In genomic region chr16:74503412-74503811, GRCh38 we compare ENCODE assay signal across 19 cellular contexts.
DNase-seq lines count a peak whose midpoint lies in the region; ATAC-seq and TF ChIP-seq lines count a peak whose summit lies in the region.
"Had no signal": no experiment of that assay in that cellular context is flagged by ENCODE, and none has a peak within 500 bp of the region (broad histone marks: within the 10 kb centered on the region; RNA-seq: fewer than 3 reads in every experiment).

No MANE protein-coding gene starts in this region.

- H2BK5ac ChIP-seq in mesenchymal stem cell (ENCODE audit: low read depth, low read length, poor library complexity, severe bottlenecking): no peak overlapping the region

- no peak overlapping the region for H3K18ac ChIP-seq in mesenchymal stem cell (ENCODE audit: low read depth in 1 of 2, low read length in 2 of 2)

- H3K36me3 Mint-ChIP-seq in activated CD8-positive, alpha-beta T cell treated with anti-CD3 and anti-CD28 coated beads for 36 hours (ENCODE audit: low read depth): peaks cover 27% of the 10 kb centered on the region
- peaks cover 28% of the 10 kb centered on the region for H3K36me3 Mint-ChIP-seq in activated CD8-positive, alpha-beta T cell treated with anti-CD3 and anti-CD28 coated beads, Interleukin-2, amount 10 ng/mL, durations not matched to agents 7 days and 5 days (ENCODE audit: low read depth)
- H3K36me3 Mint-ChIP-seq in CD4-positive, CD25-positive, alpha-beta regulatory T cell: peaks cover 23% of the 10 kb centered on the region
- peaks cover 2% of the 10 kb centered on the region for H3K36me3 Mint-ChIP-seq in T-helper 17 cell (ENCODE audit: low read depth)

- WGBS in mesenchymal stem cell: 93% methylated on average over 5 of the region's 7 CpGs

- no peak overlapping the region for H3K27ac ChIP-seq in CD4-positive, CD25-positive, alpha-beta regulatory T cell (ENCODE audit: insufficient read depth, low read length, poor library complexity, severe bottlenecking)
- H3K27ac ChIP-seq in mesenchymal stem cell (ENCODE audit: low read length, poor library complexity, severe bottlenecking) (peak overlapping the region; percentile 32), left ventricle myocardium inferior (replicated peaks) (no peak overlapping the region)
- H3K27ac ChIP-seq: RWPE1 had no signal

- H2BK15ac ChIP-seq in mesenchymal stem cell (ENCODE audit: low read depth, poor library complexity, severe bottlenecking): no peak overlapping the region

- H3K27ac Mint-ChIP-seq in activated CD8-positive, alpha-beta T cell treated with anti-CD3 and anti-CD28 coated beads for 36 hours: peak overlapping the region; percentile 2
- H3K27ac Mint-ChIP-seq in activated CD8-positive, alpha-beta T cell treated with anti-CD3 and anti-CD28 coated beads, Interleukin-2, amount 10 ng/mL, durations not matched to agents 7 days and 5 days: no peak overlapping the region
- H3K27ac Mint-ChIP-seq in CD4-positive, CD25-positive, alpha-beta regulatory T cell: peak overlapping the region in 2 of 3 donors; percentile 29 to 56
- peak overlapping the region; percentile 29 for H3K27ac Mint-ChIP-seq in T-helper 17 cell
- H3K27ac Mint-ChIP-seq: CD4-positive, alpha-beta memory T cell had no signal

- no peaks in the 10 kb centered on the region for H3K27me3 Mint-ChIP-seq in activated CD8-positive, alpha-beta T cell treated with anti-CD3 and anti-CD28 coated beads for 36 hours
- H3K27me3 Mint-ChIP-seq in activated CD8-positive, alpha-beta T cell treated with anti-CD3 and anti-CD28 coated beads, Interleukin-2, amount 10 ng/mL, durations not matched to agents 7 days and 5 days (ENCODE audit: low read depth): no peaks in the 10 kb centered on the region
- peaks cover 4% of the 10 kb centered on the region for H3K27me3 Mint-ChIP-seq in CD4-positive, CD25-positive, alpha-beta regulatory T cell
- H3K27me3 Mint-ChIP-seq in T-helper 17 cell: no peaks in the 10 kb centered on the region
- H3K27me3 Mint-ChIP-seq: CD4-positive, alpha-beta memory T cell had no signal

- peaks cover 10% of the 10 kb centered on the region for H3K79me1 ChIP-seq in mesenchymal stem cell (replicated peaks; ENCODE audit: low read length, poor library complexity, severe bottlenecking)

- intact Hi-C loops in activated CD8-positive, alpha-beta T cell treated with anti-CD3 and anti-CD28 coated beads for 36 hours (cut with micrococcal nuclease): loop anchor here (10.0 kb wide), 1 partner anchor 101 kb away; the partner anchor contains the start of gene GLG1
- intact Hi-C loops in left ventricle myocardium inferior (cut with micrococcal nuclease): no loop called here

- no peak overlapping the region for H3K4me3 Mint-ChIP-seq in activated CD8-positive, alpha-beta T cell treated with anti-CD3 and anti-CD28 coated beads for 36 hours
- H3K4me3 Mint-ChIP-seq in activated CD8-positive, alpha-beta T cell treated with anti-CD3 and anti-CD28 coated beads, Interleukin-2, amount 10 ng/mL, durations not matched to agents 7 days and 5 days: no peak overlapping the region
- H3K4me3 Mint-ChIP-seq in CD4-positive, CD25-positive, alpha-beta regulatory T cell: no peak overlapping the region
- no peak overlapping the region for H3K4me3 Mint-ChIP-seq in T-helper 17 cell
- H3K4me3 Mint-ChIP-seq: CD4-positive, alpha-beta memory T cell had no signal

- DNase-seq in activated CD8-positive, alpha-beta T cell treated with anti-CD3 and anti-CD28 coated beads for 36 hours: no peak
- DNase-seq in activated CD8-positive, alpha-beta T cell treated with anti-CD3 and anti-CD28 coated beads, Interleukin-2, amount 10 ng/mL, durations not matched to agents 7 days and 5 days: no peak
- no peak for DNase-seq in CD4-positive, CD25-positive, alpha-beta regulatory T cell
- no peak for DNase-seq in T-helper 17 cell
- DNase-seq in mesenchymal stem cell: no peak
- DNase-seq in NCI-H2081 treated with DMSO at 0.1 percent for 48 hours (lab: John Stamatoyannopoulos, UW): no peak
- DNase-seq in left ventricle myocardium inferior: no peak
- DNase-seq: 8988T; BE2C; CD4-positive, alpha-beta memory T cell; DMS53; NCI-H1105 treated with DMSO at 0.1 percent for 48 hours; NCI-H1694; NCI-H748 treated with DMSO at 0.1 percent for 48 hours; PC-3; SIG-M5 had no signal

- no peaks in the 10 kb centered on the region for H3K27me3 ChIP-seq in CD4-positive, CD25-positive, alpha-beta regulatory T cell (ENCODE audit: control insufficient read depth, insufficient read depth, low read length)
- H3K27me3 ChIP-seq in mesenchymal stem cell (ENCODE audit: control insufficient read depth in 1 of 2, insufficient read depth in 1 of 2, low read length in 2 of 2) (no peaks in the 10 kb centered on the region), left ventricle myocardium inferior (ENCODE audit: low read depth) (no peaks in the 10 kb centered on the region)
- H3K27me3 ChIP-seq: BE2C had no signal

- H3K9me3 Mint-ChIP-seq in activated CD8-positive, alpha-beta T cell treated with anti-CD3 and anti-CD28 coated beads for 36 hours: no peaks in the 10 kb centered on the region
- H3K9me3 Mint-ChIP-seq in activated CD8-positive, alpha-beta T cell treated with anti-CD3 and anti-CD28 coated beads, Interleukin-2, amount 10 ng/mL, durations not matched to agents 7 days and 5 days (ENCODE audit: insufficient read depth): no peaks in the 10 kb centered on the region
- H3K9me3 Mint-ChIP-seq in CD4-positive, CD25-positive, alpha-beta regulatory T cell: no peaks in the 10 kb centered on the region
- H3K9me3 Mint-ChIP-seq: CD4-positive, alpha-beta memory T cell had no signal

- no peaks in the 10 kb centered on the region for H3K9me3 ChIP-seq in CD4-positive, CD25-positive, alpha-beta regulatory T cell (ENCODE audit: control insufficient read depth in 2 of 2, low read length in 2 of 2)
- H3K9me3 ChIP-seq in T-helper 17 cell (ENCODE audit: control insufficient read depth, low read length, poor library complexity, severe bottlenecking) (no peaks in the 10 kb centered on the region), mesenchymal stem cell (ENCODE audit: control insufficient read depth, low read length) (no peaks in the 10 kb centered on the region), left ventricle myocardium inferior (replicated peaks) (no peaks in the 10 kb centered on the region)
- H3K9me3 ChIP-seq: BE2C had no signal

- ATAC-seq in activated CD8-positive, alpha-beta T cell treated with anti-CD3 and anti-CD28 coated beads for 36 hours: no peak
- no peak for ATAC-seq in activated CD8-positive, alpha-beta T cell treated with anti-CD3 and anti-CD28 coated beads, Interleukin-2, amount 10 ng/mL, durations not matched to agents 7 days and 5 days
- ATAC-seq in CD4-positive, CD25-positive, alpha-beta regulatory T cell (ENCODE audit: low read depth in 2 of 2): no peak
- no peak for ATAC-seq in T-helper 17 cell
- no peak for ATAC-seq in GM18502 (IDR thresholded peaks at IDR 0.05; ENCODE audit: poor library complexity, unreplicated experiment)
- ATAC-seq: K562, PC-3 had no signal

- TF ChIP-seq CTCF in activated CD8-positive, alpha-beta T cell treated with anti-CD3 and anti-CD28 coated beads for 36 hours (IDR thresholded peaks at IDR 0.05): no peak
- no peak for TF ChIP-seq CTCF in left ventricle myocardium inferior (IDR thresholded peaks at IDR 0.05; ENCODE audit: borderline replicate concordance)

- POLR2A ChIA-PET in activated CD8-positive, alpha-beta T cell treated with anti-CD3 and anti-CD28 coated beads for 36 hours (lab: Charles Lee): interaction anchor here (0.7 kb wide), 1 partner anchor 112 kb away, joined by 3 read pairs; no protein-coding TSS in a partner anchor
- POLR2A ChIA-PET in activated CD8-positive, alpha-beta T cell treated with anti-CD3 and anti-CD28 coated beads, Interleukin-2, amount 10 ng/mL, durations not matched to agents 7 days and 5 days (lab: Charles Lee): no interaction called here

- H3K4ac ChIP-seq in mesenchymal stem cell (ENCODE audit: low read depth in 1 of 2, low read length in 2 of 2): no peak overlapping the region

- H2AFZ ChIP-seq in mesenchymal stem cell (ENCODE audit: low read depth, low read length): no peak overlapping the region

- no peak overlapping the region for H4K8ac ChIP-seq in mesenchymal stem cell (ENCODE audit: low read length)

- H3K4me2 ChIP-seq in mesenchymal stem cell (ENCODE audit: low read length, poor library complexity, severe bottlenecking): no peak overlapping the region

- no peak overlapping the region for H2AK5ac ChIP-seq in mesenchymal stem cell (ENCODE audit: low read length, severe bottlenecking)

- H2BK120ac ChIP-seq in mesenchymal stem cell (ENCODE audit: low read depth, low read length): no peak overlapping the region

- H3K36me3 ChIP-seq in CD4-positive, CD25-positive, alpha-beta regulatory T cell (ENCODE audit: control insufficient read depth, insufficient read depth, low read length): peaks cover 67% of the 10 kb centered on the region
- H3K36me3 ChIP-seq in mesenchymal stem cell (ENCODE audit: control insufficient read depth in 1 of 2, insufficient read depth in 2 of 2, low read depth in 1 of 2, low read length in 2 of 2) (peaks cover 3 to 47% of the 10 kb centered on the region in 2 experiments), left ventricle myocardium inferior (peaks cover 21% of the 10 kb centered on the region)

- H2BK12ac ChIP-seq in mesenchymal stem cell (ENCODE audit: low read length in 2 of 2): no peak overlapping the region

- no peak overlapping the region for H3K9ac ChIP-seq in mesenchymal stem cell (ENCODE audit: low read length)

- H3K4me1 Mint-ChIP-seq in activated CD8-positive, alpha-beta T cell treated with anti-CD3 and anti-CD28 coated beads for 36 hours (ENCODE audit: low read depth): peaks cover 31% of the 10 kb centered on the region
- no peaks in the 10 kb centered on the region for H3K4me1 Mint-ChIP-seq in activated CD8-positive, alpha-beta T cell treated with anti-CD3 and anti-CD28 coated beads, Interleukin-2, amount 10 ng/mL, durations not matched to agents 7 days and 5 days (ENCODE audit: low read depth)
- H3K4me1 Mint-ChIP-seq in CD4-positive, CD25-positive, alpha-beta regulatory T cell: peaks cover 8 to 23% (median 18%) of the 10 kb centered on the region in 4 donors
- peaks cover 22% of the 10 kb centered on the region for H3K4me1 Mint-ChIP-seq in T-helper 17 cell

- no peaks in the 10 kb centered on the region for H3K4me1 ChIP-seq in CD4-positive, CD25-positive, alpha-beta regulatory T cell (ENCODE audit: control insufficient read depth, insufficient read depth, low read length, poor library complexity, severe bottlenecking)
- peaks cover 8% of the 10 kb centered on the region for H3K4me1 ChIP-seq in mesenchymal stem cell (ENCODE audit: control insufficient read depth, insufficient read depth, low read depth, low read length)
- peaks cover 18% of the 10 kb centered on the region for H3K4me1 ChIP-seq in left ventricle myocardium inferior
- H3K4me1 ChIP-seq: BE2C had no signal

- no peak overlapping the region for H3K4me3 ChIP-seq in CD4-positive, CD25-positive, alpha-beta regulatory T cell (ENCODE audit: low read depth, low read length)
- H3K4me3 ChIP-seq in mesenchymal stem cell (ENCODE audit: insufficient read depth in 1 of 2, low read depth in 1 of 2, low read length in 2 of 2) (no peak overlapping the region), left ventricle myocardium inferior (no peak overlapping the region)
- H3K4me3 ChIP-seq: K562 had no signal

- H3K23ac ChIP-seq in mesenchymal stem cell (ENCODE audit: low read length in 2 of 2): no peak overlapping the region

- CTCF ChIA-PET in activated CD8-positive, alpha-beta T cell treated with anti-CD3 and anti-CD28 coated beads for 36 hours (lab: Charles Lee): no interaction called here
- CTCF ChIA-PET in activated CD8-positive, alpha-beta T cell treated with anti-CD3 and anti-CD28 coated beads, Interleukin-2, amount 10 ng/mL, durations not matched to agents 7 days and 5 days (lab: Charles Lee): interaction anchor here (0.9 kb wide), 1 partner anchor 17 kb away, joined by 3 read pairs; no protein-coding TSS in a partner anchor

- no peak overlapping the region for H4K91ac ChIP-seq in mesenchymal stem cell (ENCODE audit: low read length)

- H3K14ac ChIP-seq in mesenchymal stem cell (ENCODE audit: low read length in 2 of 2): no peak overlapping the region
